Comparison of ENCODE assay signal across 33 cellular contexts in the genomic region with DNA sequence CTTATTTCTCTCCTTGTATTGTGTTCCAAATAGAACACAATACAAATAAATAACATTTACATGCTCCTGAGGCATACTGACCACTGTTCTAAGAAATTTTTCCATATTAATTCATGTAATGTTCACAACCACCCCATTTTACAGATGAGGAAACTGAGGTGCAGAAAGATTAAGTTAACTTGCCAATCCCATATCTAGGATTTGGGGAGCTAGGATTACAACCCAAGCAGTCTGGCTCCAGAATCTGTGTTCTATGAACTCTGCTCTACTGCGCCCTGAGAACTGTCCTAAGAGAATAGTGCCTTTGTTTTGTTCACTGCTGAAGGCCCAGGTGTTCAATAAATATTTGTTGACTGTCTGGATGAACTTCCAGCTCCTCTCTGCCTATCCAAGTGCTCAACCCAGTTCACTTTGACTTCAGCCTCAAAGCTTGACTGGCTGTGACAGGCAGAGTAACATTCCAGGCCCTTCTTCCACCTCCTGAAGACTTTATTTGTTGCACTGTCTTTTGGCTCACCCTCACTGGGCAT. TPM values are rescaled to one million over a fixed set of nuclear protein-coding genes. Genes with fewer than 3 reads are reported as not detected.
"Had no signal": no experiment of that assay in that cellular context is flagged by ENCODE, and none has a peak within 500 bp of the region (broad histone marks: within the 10 kb centered on the region; RNA-seq: fewer than 3 reads in every experiment).

No MANE protein-coding gene starts in this region.

- FAIRE-seq: endometrium, endothelial cell of umbilical vein had no signal

- H3K9me3 ChIP-seq: ascending aorta, breast epithelium, colonic mucosa, esophagus squamous epithelium, gastroesophageal sphincter, heart right ventricle had no signal

- H3K27ac ChIP-seq: ascending aorta, breast epithelium, cardiac muscle cell, colonic mucosa, epithelial cell of prostate, esophagus squamous epithelium, gastroesophageal sphincter, heart right ventricle had no signal

- H3K27me3 Mint-ChIP-seq: activated CD4-positive, alpha-beta memory T cell treated with anti-CD3 and anti-CD28 coated beads for 36 hours; activated CD4-positive, alpha-beta T cell treated with anti-CD3 and anti-CD28 coated beads for 36 hours; activated CD4-positive, alpha-beta T cell treated with anti-CD3 and anti-CD28 coated beads, Interleukin-2, amount 10 ng/mL, durations not matched to agents 24 days and 14 days had no signal

- H3K4me1 ChIP-seq: breast epithelium had no signal

- H3K36me3 ChIP-seq: ascending aorta, breast epithelium, cardiac muscle cell, colonic mucosa, esophagus squamous epithelium, gastroesophageal sphincter, heart right ventricle had no signal

- H3K4me3 Mint-ChIP-seq: activated CD4-positive, alpha-beta memory T cell treated with anti-CD3 and anti-CD28 coated beads for 36 hours; activated CD4-positive, alpha-beta T cell treated with anti-CD3 and anti-CD28 coated beads for 36 hours; activated CD4-positive, alpha-beta T cell treated with anti-CD3 and anti-CD28 coated beads, Interleukin-2, amount 10 ng/mL, durations not matched to agents 24 days and 14 days; activated CD8-positive, alpha-beta memory T cell treated with anti-CD3 and anti-CD28 coated beads, Interleukin-2, amount 10 ng/mL, durations not matched to agents 7 days and 5 days; activated CD8-positive, alpha-beta T cell treated with anti-CD3 and anti-CD28 coated beads, Interleukin-2, amount 10 ng/mL, durations not matched to agents 7 days and 5 days; activated naive CD4-positive, alpha-beta T cell treated with anti-CD3 and anti-CD28 coated beads, Interleukin-2, amount 10 ng/mL, durations not matched to agents 7 days and 5 days; activated naive CD8-positive, alpha-beta T cell treated with anti-CD3 and anti-CD28 coated beads, Interleukin-2, amount 10 ng/mL, durations not matched to agents 7 days and 5 days; activated T-helper 1 cell treated with anti-CD3 and anti-CD28 coated beads, Interleukin-12 subunit alpha, Interleukin-12 subunit beta, Interleukin-2, Interleukin-4 antibody, amounts not matched to agents 30 ng/mL and 10 ng/mL and 1 ng/mL, durations not matched to agents 14 hours and 24 hours and 36 hours; brain had no signal

- DNase-seq: activated CD4-positive, alpha-beta memory T cell treated with anti-CD3 and anti-CD28 coated beads for 36 hours; activated CD4-positive, alpha-beta T cell treated with anti-CD3 and anti-CD28 coated beads for 36 hours; activated CD4-positive, alpha-beta T cell treated with anti-CD3 and anti-CD28 coated beads, Interleukin-2, amount 10 ng/mL, durations not matched to agents 24 days and 14 days; activated CD4-positive, CD25-positive, alpha-beta regulatory T cell; activated CD4-positive, CD25-positive, alpha-beta regulatory T cell treated with anti-CD3 and anti-CD28 coated beads, Interleukin-2, amount 50 U/mL, for 72 hours; activated CD8-positive, alpha-beta memory T cell treated with anti-CD3 and anti-CD28 coated beads, Interleukin-2, amount 10 ng/mL, durations not matched to agents 7 days and 5 days; activated CD8-positive, alpha-beta memory T cell treated with anti-CD3 and anti-CD28 coated beads, Interleukin-2, amount 50 U/mL, for 4 hours; activated CD8-positive, alpha-beta T cell treated with anti-CD3 and anti-CD28 coated beads, Interleukin-2, amount 10 ng/mL, durations not matched to agents 7 days and 5 days; activated gamma-delta T cell; activated naive CD4-positive, alpha-beta T cell; activated naive CD4-positive, alpha-beta T cell treated with anti-CD3 and anti-CD28 coated beads, Interleukin-2, amount 10 ng/mL, durations not matched to agents 7 days and 5 days; activated naive CD8-positive, alpha-beta T cell treated with anti-CD3 and anti-CD28 coated beads, Interleukin-2, amount 10 ng/mL, durations not matched to agents 7 days and 5 days; activated T-cell treated with anti-CD3 and anti-CD28 coated beads, Interleukin-2, amount 50 U/mL, for 1 hour; activated T-cell treated with anti-CD3 and anti-CD28 coated beads, Interleukin-2, amount 50 U/mL, for 48 hours; central memory CD4-positive, alpha-beta T cell; cerebellar nuclear complex; colonic mucosa; effector CD8-positive, alpha-beta T cell; esophagus squamous epithelium; foreskin melanocyte; heart right ventricle; T-helper 2 cell had no signal

- ATAC-seq: activated CD4-positive, alpha-beta T cell treated with anti-CD3 and anti-CD28 coated beads for 36 hours; activated CD8-positive, alpha-beta memory T cell treated with anti-CD3 and anti-CD28 coated beads, Interleukin-2, amount 10 ng/mL, durations not matched to agents 7 days and 5 days; activated CD8-positive, alpha-beta T cell treated with anti-CD3 and anti-CD28 coated beads, Interleukin-2, amount 10 ng/mL, durations not matched to agents 7 days and 5 days; activated naive CD4-positive, alpha-beta T cell treated with anti-CD3 and anti-CD28 coated beads, Interleukin-2, amount 50 U/mL, for 72 hours; gastroesophageal sphincter; heart right ventricle had no signal

- H3K27ac Mint-ChIP-seq: activated CD4-positive, alpha-beta memory T cell treated with anti-CD3 and anti-CD28 coated beads for 36 hours; activated CD4-positive, alpha-beta T cell treated with anti-CD3 and anti-CD28 coated beads for 36 hours; activated CD4-positive, alpha-beta T cell treated with anti-CD3 and anti-CD28 coated beads, Interleukin-2, amount 10 ng/mL, durations not matched to agents 24 days and 14 days; activated CD8-positive, alpha-beta memory T cell treated with anti-CD3 and anti-CD28 coated beads, Interleukin-2, amount 10 ng/mL, durations not matched to agents 7 days and 5 days; activated CD8-positive, alpha-beta T cell treated with anti-CD3 and anti-CD28 coated beads, Interleukin-2, amount 10 ng/mL, durations not matched to agents 7 days and 5 days; activated naive CD4-positive, alpha-beta T cell treated with anti-CD3 and anti-CD28 coated beads, Interleukin-2, amount 10 ng/mL, durations not matched to agents 7 days and 5 days; activated naive CD4-positive, alpha-beta T cell treated with anti-CD3 and anti-CD28 coated beads, Interleukin-2, amount 50 U/mL, for 72 hours; activated naive CD8-positive, alpha-beta T cell treated with anti-CD3 and anti-CD28 coated beads, Interleukin-2, amount 10 ng/mL, durations not matched to agents 7 days and 5 days; activated T-helper 1 cell treated with anti-CD3 and anti-CD28 coated beads, Interleukin-12 subunit alpha, Interleukin-12 subunit beta, Interleukin-2, Interleukin-4 antibody, amounts not matched to agents 30 ng/mL and 10 ng/mL and 1 ng/mL, durations not matched to agents 14 hours and 24 hours and 36 hours; activated T-helper 2 cell treated with anti-CD3 and anti-CD28 coated beads, Interferon-gamma antibody, Interleukin-2, Interleukin-4, amounts not matched to agents 10 μg/mL and 5 μg/mL and 100 μg/mL, durations not matched to agents 14 hours and 24 hours and 36 hours; brain had no signal

- H3K36me3 Mint-ChIP-seq: activated CD4-positive, alpha-beta memory T cell treated with anti-CD3 and anti-CD28 coated beads for 36 hours; activated CD8-positive, alpha-beta memory T cell treated with anti-CD3 and anti-CD28 coated beads, Interleukin-2, amount 10 ng/mL, durations not matched to agents 7 days and 5 days; activated naive CD4-positive, alpha-beta T cell treated with anti-CD3 and anti-CD28 coated beads, Interleukin-2, amount 10 ng/mL, durations not matched to agents 7 days and 5 days; activated naive CD4-positive, alpha-beta T cell treated with anti-CD3 and anti-CD28 coated beads, Interleukin-2, amount 50 U/mL, for 72 hours; activated naive CD8-positive, alpha-beta T cell treated with anti-CD3 and anti-CD28 coated beads, Interleukin-2, amount 10 ng/mL, durations not matched to agents 7 days and 5 days; brain had no signal

- H3K27me3 ChIP-seq: ascending aorta, breast epithelium, cardiac muscle cell, colonic mucosa, esophagus squamous epithelium, gastroesophageal sphincter, heart right ventricle had no signal

- H3K9me3 Mint-ChIP-seq: activated CD4-positive, alpha-beta memory T cell treated with anti-CD3 and anti-CD28 coated beads for 36 hours; activated CD4-positive, alpha-beta T cell treated with anti-CD3 and anti-CD28 coated beads, Interleukin-2, amount 10 ng/mL, durations not matched to agents 24 days and 14 days; activated naive CD4-positive, alpha-beta T cell treated with anti-CD3 and anti-CD28 coated beads, Interleukin-2, amount 10 ng/mL, durations not matched to agents 7 days and 5 days; activated naive CD4-positive, alpha-beta T cell treated with anti-CD3 and anti-CD28 coated beads, Interleukin-2, amount 50 U/mL, for 72 hours; activated naive CD8-positive, alpha-beta T cell treated with anti-CD3 and anti-CD28 coated beads, Interleukin-2, amount 10 ng/mL, durations not matched to agents 7 days and 5 days; activated T-helper 1 cell treated with anti-CD3 and anti-CD28 coated beads, Interleukin-12 subunit alpha, Interleukin-12 subunit beta, Interleukin-2, Interleukin-4 antibody, amounts not matched to agents 30 ng/mL and 10 ng/mL and 1 ng/mL, durations not matched to agents 14 hours and 24 hours and 36 hours; activated T-helper 2 cell treated with anti-CD3 and anti-CD28 coated beads, Interferon-gamma antibody, Interleukin-2, Interleukin-4, amounts not matched to agents 10 μg/mL and 5 μg/mL and 100 μg/mL, durations not matched to agents 14 hours and 24 hours and 36 hours had no signal

- H3K4me3 ChIP-seq: ascending aorta, breast epithelium, cardiac muscle cell, colonic mucosa, esophagus squamous epithelium, gastroesophageal sphincter, heart right ventricle had no signal

RNA-seq across cellular contexts. Expression of a gene that starts 3.1 kb away (rescaled TPM):
- total RNA-seq: ascending aorta had no signal
